In genomic region chr10:17663450-17663849, GRCh38 we compare ENCODE assay signal across 14 cellular contexts.
"Had no signal": no experiment of that assay in that cellular context is flagged by ENCODE, and none has a peak within 500 bp of the region (broad histone marks: within the 10 kb centered on the region; RNA-seq: fewer than 3 reads in every experiment).

No MANE protein-coding gene starts in this region.

- H3K4me3 ChIP-seq: cardiac muscle cell, colonic mucosa, lung, smooth muscle cell, tibial artery, uterus had no signal

- H3K27me3 ChIP-seq: cardiac muscle cell, colonic mucosa, tibial artery, uterus had no signal

- H3K27ac ChIP-seq: cardiac muscle cell, colonic mucosa, epithelial cell of prostate, VCaP had no signal

- FAIRE-seq: astrocyte had no signal

- H3K9me3 ChIP-seq: colonic mucosa, tibial artery, uterus had no signal

- H3K4me2 ChIP-seq: smooth muscle cell had no signal

- DNase-seq: activated CD4-positive, alpha-beta T cell treated with anti-CD3 and anti-CD28 coated beads for 4 hours; colonic mucosa; effector CD4-positive, alpha-beta T cell; left colon; midbrain; right cardiac atrium; tibial artery; uterus had no signal

- H3K4me1 ChIP-seq: colonic mucosa, uterus had no signal

- H3K36me3 ChIP-seq: colonic mucosa, uterus had no signal

- ATAC-seq: left colon, right cardiac atrium had no signal
